Comparison of ENCODE assay signal across 11 cellular contexts in the genomic region with DNA sequence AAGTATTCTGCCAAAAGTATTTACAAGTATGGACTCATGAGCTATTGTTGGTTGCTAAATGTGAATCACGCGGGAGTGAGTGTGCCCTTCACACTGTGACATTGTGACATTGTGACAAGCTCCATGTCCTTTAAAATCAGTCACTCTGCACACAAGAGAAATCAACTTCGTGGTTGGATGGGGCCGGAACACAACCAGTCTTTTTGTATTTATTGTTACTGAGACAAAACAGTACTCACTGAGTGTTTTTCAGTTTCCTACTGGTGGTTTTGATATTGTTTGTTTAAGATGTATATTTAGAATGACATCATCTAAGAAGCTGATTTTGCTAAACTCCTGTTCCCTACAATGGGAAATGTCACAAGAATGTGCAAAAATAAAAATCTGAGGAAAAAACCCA. TPM values are rescaled to one million over a fixed set of nuclear protein-coding genes. Genes with fewer than 3 reads are reported as not detected.
A peak's percentile ranks its signal among the peaks of the same experiment; 100 is the strongest.
DNase-seq lines count a peak whose midpoint lies in the region; ATAC-seq and TF ChIP-seq lines count a peak whose summit lies in the region.
"Had no signal": no experiment of that assay in that cellular context is flagged by ENCODE, and none has a peak within 500 bp of the region (broad histone marks: within the 10 kb centered on the region; RNA-seq: fewer than 3 reads in every experiment).

No MANE protein-coding gene starts in this region.

- TF ChIP-seq CTCF in GM12864 (IDR thresholded peaks at IDR 0.05; ENCODE audit: low read depth, low read length, missing control alignments) (no peak), dorsolateral prefrontal cortex (IDR thresholded peaks at IDR 0.05 in 54 of 56, conservative IDR thresholded peaks at IDR 0.05 in 2 of 56; ENCODE audit: low read depth in 1 of 56, partially characterized antibody in 56 of 56) (no peak)

- H3K27me3 ChIP-seq in dorsolateral prefrontal cortex = no peaks in the 10 kb centered on the region

- peak; percentile 78 for ATAC-seq in GM19455 (IDR thresholded peaks at IDR 0.05; ENCODE audit: unreplicated experiment)
- ATAC-seq in HG03097 (IDR thresholded peaks at IDR 0.05; ENCODE audit: low FRiP score, unreplicated experiment) = peak; percentile 63

- peak overlapping the region in 35 of 59 donors; percentile 2 to 71 (median 31) for H3K27ac ChIP-seq in dorsolateral prefrontal cortex
- H3K27ac ChIP-seq: epithelial cell of prostate had no signal

- intact Hi-C loops in dorsolateral prefrontal cortex (cut with DNase I) = no loop called here

- DNase-seq in GM12864 (ENCODE audit: low read depth) (peak; percentile 15), dorsolateral prefrontal cortex (no peak), OCI-M1 (lab: John Stamatoyannopoulos, UW) (no peak), AG20443 (ENCODE audit: low spot score) (no peak), inferior parietal cortex (ENCODE audit: extremely low spot score) (no peak)
- no peak for DNase-seq in stimulated activated CD4-positive, alpha-beta T cell treated with anti-CD3 and anti-CD28 coated beads, Interleukin-4, amount 100 ng/mL, for 1 hour
- DNase-seq: activated T-cell treated with anti-CD3 and anti-CD28 coated beads for 4 hours, DMS 273 treated with DMSO at 0.1 percent for 48 hours had no signal

- H3K4me3 ChIP-seq in GM12864 (ENCODE audit: low read depth, low read length) (no peak overlapping the region), dorsolateral prefrontal cortex (no peak overlapping the region)

RNA-seq across cellular contexts. Expression of gene SYNM, which starts 30.3 kb away (rescaled TPM):
- 100 to 1,000 TPM in 13 of 120 experiments, 10 to 100 TPM in 107; 54.7 to 162 (median 78.7) TPM for total RNA-seq in dorsolateral prefrontal cortex
